Comparison of ENCODE assay signal across 23 cellular contexts in the genomic region with DNA sequence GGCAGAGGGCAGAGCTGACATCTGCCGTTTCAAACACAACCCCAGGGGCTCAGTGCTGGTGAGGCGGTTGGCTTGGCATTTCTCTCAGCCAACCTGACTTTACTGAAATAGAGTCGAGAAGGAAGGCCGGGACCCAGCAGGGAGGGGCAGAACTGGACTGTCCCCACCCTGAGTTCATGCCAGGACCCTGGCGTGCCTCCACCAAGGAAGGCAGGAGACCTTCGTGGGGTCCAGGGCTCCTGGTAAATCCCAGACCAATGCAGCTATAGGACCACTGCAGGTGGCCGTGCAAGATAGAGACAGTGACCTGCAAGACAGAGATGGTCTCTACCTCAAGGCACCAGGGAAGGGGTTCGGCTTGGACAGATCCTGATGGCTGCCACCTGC.
DNase-seq lines count a peak whose midpoint lies in the region; ATAC-seq, FAIRE-seq and TF ChIP-seq lines count a peak whose summit lies in the region.
"Had no signal": no experiment of that assay in that cellular context is flagged by ENCODE, and none has a peak within 500 bp of the region (broad histone marks: within the 10 kb centered on the region; RNA-seq: fewer than 3 reads in every experiment).

No MANE protein-coding gene starts in this region.

- 67 to 89% methylated on average over 3 to 8 of the region's 8 CpGs for WGBS in esophagus squamous epithelium, 2 donors
- WGBS in transverse colon (ENCODE audit: low coverage in 1 of 2), 2 donors: 73% methylated on average over 8 of the region's 8 CpGs; no CpG with 5 or more reads in 1 of the 2 donors
- 86 to 88% methylated on average over 8 of the region's 8 CpGs for WGBS in pancreas, 2 donors

- intact Hi-C loops in esophagus squamous epithelium (cut with DNase I): no loop called here
- intact Hi-C loops in transverse colon (cut with DNase I; ENCODE audit: low total_unique reads): no loop called here
- intact Hi-C loops in pancreas (cut with DNase I): no loop called here

- H3K36me3 ChIP-seq in esophagus squamous epithelium: no peaks in the 10 kb centered on the region
- H3K36me3 ChIP-seq in neural progenitor cell: no peaks in the 10 kb centered on the region
- H3K36me3 ChIP-seq in transverse colon: no peaks in the 10 kb centered on the region
- no peaks in the 10 kb centered on the region for H3K36me3 ChIP-seq in pancreas
- H3K36me3 ChIP-seq: MG63 had no signal

- TF ChIP-seq CTCF in HFF-Myc (IDR thresholded peaks at IDR 0.05; ENCODE audit: low read depth, low read length, missing control alignments) (no peak), esophagus squamous epithelium (IDR thresholded peaks at IDR 0.05) (no peak), neural progenitor cell (IDR thresholded peaks at IDR 0.05) (no peak), transverse colon (IDR thresholded peaks at IDR 0.05) (no peak), pancreas (IDR thresholded peaks at IDR 0.05) (no peak)

- peaks cover 9% of the 10 kb centered on the region for H3K9me3 Mint-ChIP-seq in neural progenitor cell
- H3K9me3 Mint-ChIP-seq: activated T-helper 17 cell treated with anti-CD3 and anti-CD28 coated beads, Interleukin-2, amount 50 U/mL, for 72 hours; stimulated activated naive B cell treated with anti-CD40 and anti-IgM and Interleukin-4, amounts not matched to agents 10 μg/mL and 1 μg/mL and 100 μg/mL, for 72 hours; T-helper 1 cell treated with Interleukin-12 subunit alpha and Interleukin-12 subunit beta and Interleukin-4 antibody, amounts not matched to agents 30 μg/mL and 1 μg/mL, for 36 hours had no signal

- H3F3A ChIP-seq in neural progenitor cell (ENCODE audit: low read depth): no peaks in the 10 kb centered on the region

- H3K27ac ChIP-seq in esophagus squamous epithelium: peak overlapping the region; percentile 43 to 87 (median 76)
- no peak overlapping the region for H3K27ac ChIP-seq in neural progenitor cell
- peak overlapping the region; percentile 66 to 72 (median 68) for H3K27ac ChIP-seq in transverse colon
- no peak overlapping the region for H3K27ac ChIP-seq in pancreas
- H3K27ac ChIP-seq: coronary artery had no signal

- peaks cover 48% of the 10 kb centered on the region for H4K20me1 ChIP-seq in neural progenitor cell (ENCODE audit: low read depth)

- no peak for ATAC-seq in pancreas
- ATAC-seq: activated T-helper 17 cell treated with anti-CD3 and anti-CD28 coated beads, Interleukin-2, amount 50 U/mL, for 72 hours; stimulated activated naive B cell treated with anti-CD40 and anti-IgM and Interleukin-4, amounts not matched to agents 10 μg/mL and 1 μg/mL and 100 μg/mL, for 72 hours had no signal

- H3K9me3 ChIP-seq in esophagus squamous epithelium (no peaks in the 10 kb centered on the region), neural progenitor cell (ENCODE audit: low read depth) (no peaks in the 10 kb centered on the region), transverse colon (no peaks in the 10 kb centered on the region), pancreas (no peaks in the 10 kb centered on the region)
- H3K9me3 ChIP-seq: MG63 had no signal

- no peak for DNase-seq in HFF-Myc (ENCODE audit: extremely low read depth, low read depth)
- DNase-seq in esophagus squamous epithelium (lab: John Stamatoyannopoulos, UW): no peak
- DNase-seq in neural progenitor cell (ENCODE audit: low spot score): no peak
- DNase-seq in transverse colon: no peak
- no peak for DNase-seq in HUDEP-2 (lab: John Stamatoyannopoulos, UW; ENCODE audit: unreplicated experiment in 76 of 76)
- no peak for DNase-seq in pancreas
- no peak for DNase-seq in GOT3 (lab: John Stamatoyannopoulos, UW)
- DNase-seq: activated CD4-positive, CD25-positive, alpha-beta regulatory T cell; activated CD8-positive, alpha-beta memory T cell treated with anti-CD3 and anti-CD28 coated beads for 24 hours; GDM1; NCI-H2029; Right ventricle myocardium superior; stimulated activated CD4-positive, alpha-beta T cell treated with anti-CD3 and anti-CD28 coated beads, Interleukin-12 subunit alpha, Interleukin-12 subunit beta, amount 100 ng/mL, for 4 hours; stimulated activated naive B cell treated with anti-CD40 and anti-IgM and Interleukin-4, amounts not matched to agents 10 μg/mL and 1 μg/mL and 100 μg/mL, for 72 hours had no signal

- H3K27me3 ChIP-seq in esophagus squamous epithelium (peaks cover 0 to 82% (median 0%) of the 10 kb centered on the region in 4 donors), neural progenitor cell (no peaks in the 10 kb centered on the region), transverse colon (no peaks in the 10 kb centered on the region), pancreas (no peaks in the 10 kb centered on the region)
- H3K27me3 ChIP-seq: MG63 had no signal

- TF ChIP-seq POLR2A in esophagus squamous epithelium (IDR thresholded peaks at IDR 0.05): no peak
- no peak for TF ChIP-seq POLR2A in transverse colon (IDR thresholded peaks at IDR 0.05)

- H3K4me3 ChIP-seq in HFF-Myc (replicated peaks; ENCODE audit: low read depth, low read length) (peak overlapping the region; percentile 27; the same call in 1 of the 2 replicates), esophagus squamous epithelium (peak overlapping the region in 1 of 4 donors; percentile 29), neural progenitor cell (no peak overlapping the region), transverse colon (no peak overlapping the region), pancreas (no peak overlapping the region)
- H3K4me3 ChIP-seq: MG63 had no signal

- peak overlapping the region; percentile 25 for H3K4me2 ChIP-seq in neural progenitor cell

- H3K4me1 ChIP-seq in esophagus squamous epithelium (peaks cover 0 to 47% (median 8%) of the 10 kb centered on the region in 3 donors), neural progenitor cell (peaks cover 25% of the 10 kb centered on the region), transverse colon (peaks cover 14 to 50% (median 26%) of the 10 kb centered on the region in 4 donors), pancreas (no peaks in the 10 kb centered on the region)

- H3K4me1 Mint-ChIP-seq in neural progenitor cell: peaks cover 39% of the 10 kb centered on the region
- H3K4me1 Mint-ChIP-seq: activated T-helper 17 cell treated with anti-CD3 and anti-CD28 coated beads, Interleukin-2, amount 50 U/mL, for 72 hours; B cell; stimulated activated naive B cell treated with anti-CD40 and anti-IgM and Interleukin-4, amounts not matched to agents 10 μg/mL and 1 μg/mL and 100 μg/mL, for 72 hours had no signal

- peaks cover 7% of the 10 kb centered on the region for H3K36me3 Mint-ChIP-seq in neural progenitor cell
- H3K36me3 Mint-ChIP-seq: stimulated activated naive B cell treated with anti-CD40 and anti-IgM and Interleukin-4, amounts not matched to agents 10 μg/mL and 1 μg/mL and 100 μg/mL, for 72 hours had no signal

- in situ Hi-C loops in transverse colon (cut with MboI; ENCODE audit: low pct_ligation_motif_present in 1 of 4, low pct_unique_long_range_greater_than_20kb in 1 of 4, low sequenced_read_pairs in 3 of 4): no loop called here

- no peak for FAIRE-seq in pancreas (lab: Jason Lieb, UNC)
- FAIRE-seq: D721Med, endothelial cell of umbilical vein, GM12892 had no signal

- no peak overlapping the region for H2AFZ ChIP-seq in neural progenitor cell (replicated peaks)

- no peak for TF ChIP-seq EP300 in transverse colon (IDR thresholded peaks at IDR 0.05; ENCODE audit: low read depth)

- H3K79me2 ChIP-seq in neural progenitor cell (ENCODE audit: low read depth): peaks cover 48% of the 10 kb centered on the region

- no peak overlapping the region for H3K4me3 Mint-ChIP-seq in neural progenitor cell
- H3K4me3 Mint-ChIP-seq: activated T-helper 17 cell treated with anti-CD3 and anti-CD28 coated beads, Interleukin-2, amount 50 U/mL, for 72 hours; B cell; stimulated activated naive B cell treated with anti-CD40 and anti-IgM and Interleukin-4, amounts not matched to agents 10 μg/mL and 1 μg/mL and 100 μg/mL, for 72 hours; T-helper 1 cell treated with Interleukin-12 subunit alpha and Interleukin-12 subunit beta and Interleukin-4 antibody, amounts not matched to agents 30 μg/mL and 1 μg/mL, for 36 hours had no signal

- H3K27me3 Mint-ChIP-seq in neural progenitor cell (ENCODE audit: insufficient read depth, low read depth): peaks cover 2% of the 10 kb centered on the region

- peak overlapping the region; percentile 40 for H3K27ac Mint-ChIP-seq in neural progenitor cell
- H3K27ac Mint-ChIP-seq: activated T-helper 17 cell treated with anti-CD3 and anti-CD28 coated beads, Interleukin-2, amount 50 U/mL, for 72 hours; B cell; stimulated activated naive B cell treated with anti-CD40 and anti-IgM and Interleukin-4, amounts not matched to agents 10 μg/mL and 1 μg/mL and 100 μg/mL, for 72 hours; T-helper 1 cell treated with Interleukin-12 subunit alpha and Interleukin-12 subunit beta and Interleukin-4 antibody, amounts not matched to agents 30 μg/mL and 1 μg/mL, for 36 hours had no signal

- no peak overlapping the region for H3K9ac ChIP-seq in neural progenitor cell
- H3K9ac ChIP-seq: parathyroid adenoma had no signal

Comparison
In these comparisons a context has a peak if more than half of its experiments do, and no peak if none do; other contexts are left out.
1. H3K27ac ChIP-seq: peak in esophagus squamous epithelium (4 of 4) and transverse colon (4 of 4); none in neural progenitor cell (single experiment) and pancreas (0 of 4).